8 cellular contexts compared by ENCODE assay signal in genomic region chr15:99305761-99306505, GRCh38. TPM values are rescaled to one million over a fixed set of nuclear protein-coding genes. Genes with fewer than 3 reads are reported as not detected.
DNase-seq lines count a peak whose midpoint lies in the region; ATAC-seq, FAIRE-seq and TF ChIP-seq lines count a peak whose summit lies in the region.

No MANE protein-coding gene starts in this region.

- DNase-seq in AG08396 (ENCODE audit: low spot score) (peak; percentile 33), NCI-H146 (lab: John Stamatoyannopoulos, UW) (peak; percentile 82), brain pericyte (ENCODE audit: low read depth, low spot score) (peak; percentile 59), HepG2 (ENCODE audit: low spot score) (peak; percentile 82), RKO (ENCODE audit: low spot score) (no peak), NCI-H128 (lab: John Stamatoyannopoulos, UW; ENCODE audit: unreplicated experiment) (no peak), 8988T (no peak)

- peaks cover 39% of the 10 kb centered on the region for H3K4me1 ChIP-seq in HepG2 (ENCODE audit: insufficient read depth, low read length)

- TF ChIP-seq EP300 in HepG2 (IDR thresholded peaks at IDR 0.05; ENCODE audit: low read depth in 2 of 2, low read length in 2 of 2) (peak in 1 of 2 experiments; percentile 20; a peak in 1 of 4 replicates), HepG2 (CRISPR knock-in tag; IDR thresholded peaks at IDR 0.05; ENCODE audit: borderline replicate concordance) (no peak)

- no peak for TF ChIP-seq CTCF in HepG2 (CRISPR knock-in tag; IDR thresholded peaks at IDR 0.05)

- TF ChIP-seq POLR2A in HepG2 (IDR thresholded peaks at IDR 0.05; ENCODE audit: insufficient read depth in 1 of 2, low read depth in 2 of 2, low read length in 2 of 2) = no peak

- H4K20me1 ChIP-seq in HepG2 (ENCODE audit: insufficient read depth, low read length) = no peaks in the 10 kb centered on the region

- no TSS peak for BruUV-seq in HepG2 (replicated peaks; lab: Mats Ljungman, UMichigan)

- H3K4me3 ChIP-seq in HepG2 (replicated peaks in 1 of 3; ENCODE audit: insufficient read depth in 1 of 3, low read depth in 2 of 3, low read length in 3 of 3) = peak overlapping the region in 2 of 3 experiments; percentile 16 to 24; a peak in 1 of 6 replicates

- CTCF ChIA-PET in HepG2 (lab: Yijun Ruan, JAX; ENCODE audit: low intra/inter-chr PET ratio, low total read pairs) = no interaction called here

- H3K27me3 ChIP-seq in HepG2 (ENCODE audit: control insufficient read depth in 1 of 2, insufficient read depth in 2 of 2, low read length in 2 of 2) = no peaks in the 10 kb centered on the region

- no peaks in the 10 kb centered on the region for H3K9me3 ChIP-seq in HepG2 (ENCODE audit: low read length)

- H3K4me2 ChIP-seq in HepG2 (ENCODE audit: low read depth, low read length) = peak overlapping the region; percentile 66

- H3K27ac ChIP-seq in HepG2 (ENCODE audit: extremely low read length, insufficient read depth, low read length) = peak overlapping the region; percentile 52

- ATAC-seq in HepG2 = peak; percentile 67
- no peak for ATAC-seq in HG03135 (IDR thresholded peaks at IDR 0.05; ENCODE audit: unreplicated experiment)

- in situ Hi-C loops in HepG2 (cut with HindIII; ENCODE audit: extremely low pct_ligation_motif_present, low pct_unique_long_range_greater_than_20kb) = no loop called here

- H3K79me2 ChIP-seq in HepG2 (ENCODE audit: insufficient read depth, low read length) = no peaks in the 10 kb centered on the region

- no peak for TF ChIP-seq RAD21 in HepG2 (CRISPR knock-in tag; IDR thresholded peaks at IDR 0.05)

- FAIRE-seq in HepG2 (lab: Jason Lieb, UNC) = peak; percentile 53

- H2AFZ ChIP-seq in HepG2 (ENCODE audit: low read length) = no peak overlapping the region

- POLR2A ChIA-PET in HepG2 (lab: Yijun Ruan, JAX) = interaction anchor here (1.2 to 1.4 kb wide), 2 partner anchors 79 to 427 kb away, joined by 4 to 5 read pairs; partner anchors contain the start of gene LYSMD4

- intact Hi-C loops in HepG2 (cut with micrococcal nuclease; ENCODE audit: unreplicated experiment) = no loop called here

- H3K36me3 ChIP-seq in HepG2 (replicated peaks in 1 of 2; ENCODE audit: control insufficient read depth in 1 of 2, insufficient read depth in 2 of 2, low read length in 2 of 2) = no peaks in the 10 kb centered on the region

- 16% methylated on average over 8 of the region's 8 CpGs for WGBS in HepG2 (ENCODE audit: low lambda C conversion rate)

- no peak overlapping the region for H3K9ac ChIP-seq in HepG2 (ENCODE audit: insufficient read depth, low read depth, low read length)

TF ChIP-seq in HepG2, 621 proteins besides CTCF, POLR2A, EP300 and RAD21 (continues in another document):
- TF ChIP-seq RFX5 (IDR thresholded peaks at IDR 0.05; ENCODE audit: low read depth, low read length) = no peak
- TF ChIP-seq ZNF101 (CRISPR knock-in tag; IDR thresholded peaks at IDR 0.05; ENCODE audit: borderline replicate concordance, low read depth) = no peak
- TF ChIP-seq ZNF7 (CRISPR knock-in tag; IDR thresholded peaks at IDR 0.05) = no peak
- no peak for TF ChIP-seq RXRA (CRISPR knock-in tag; IDR thresholded peaks at IDR 0.05)
- TF ChIP-seq SKI (IDR thresholded peaks at IDR 0.05; ENCODE audit: partially characterized antibody) = no peak
- no peak for TF ChIP-seq SETDB1 (CRISPR knock-in tag; IDR thresholded peaks at IDR 0.05; ENCODE audit: borderline replicate concordance)
- peak; percentile 40; the same call in 1 of the 2 replicates for TF ChIP-seq ISL2 (CRISPR knock-in tag; IDR thresholded peaks at IDR 0.05)
- TF ChIP-seq FOSL2 (CRISPR knock-in tag; IDR thresholded peaks at IDR 0.05) = no peak
- TF ChIP-seq PAXIP1 (CRISPR knock-in tag; conservative IDR thresholded peaks at IDR 0.05) = peak; percentile 67
- no peak for TF ChIP-seq ZNF672 (CRISPR knock-in tag; IDR thresholded peaks at IDR 0.05)
- no peak for TF ChIP-seq ZNF816 (CRISPR knock-in tag; IDR thresholded peaks at IDR 0.05; ENCODE audit: borderline replicate concordance)
- no peak for TF ChIP-seq SOX5 (CRISPR knock-in tag; IDR thresholded peaks at IDR 0.05; ENCODE audit: borderline replicate concordance)
- TF ChIP-seq ZSCAN21 (CRISPR knock-in tag; IDR thresholded peaks at IDR 0.05; ENCODE audit: borderline replicate concordance) = no peak
- TF ChIP-seq HMG20A (CRISPR knock-in tag; IDR thresholded peaks at IDR 0.05; ENCODE audit: borderline replicate concordance) = peak; percentile 26; the same call in 1 of the 2 replicates

RNA-seq across cellular contexts. Expression of gene LRRC28, which starts 54.7 kb away (rescaled TPM):
- 17.5 and 18.8 TPM in 2 replicates for total RNA-seq in HepG2 (2016; rRNA removed; fragmentation: Illumina TruSeq; extraction: Trizol)
- 22.7 and 24.8 TPM in 2 replicates for total RNA-seq in HepG2 (2016; cell fraction: cytosol; rRNA removed; fragmentation: Illumina TruSeq; extraction: Trizol; ENCODE audit: low read depth)
- 14.6 and 18.6 TPM in 2 replicates for total RNA-seq in HepG2 (2016; cell fraction: insoluble cytoplasmic fraction; rRNA removed; fragmentation: Illumina TruSeq; extraction: Trizol)
- total RNA-seq in HepG2 (2016; cell fraction: membrane; rRNA removed; fragmentation: Illumina TruSeq; extraction: Trizol) = 31.8 and 32.3 TPM in 2 replicates
- 30.1 and 32.9 TPM in 2 replicates for total RNA-seq in HepG2 (2016; cell fraction: nucleus; rRNA removed; fragmentation: Illumina TruSeq; extraction: Trizol)
- polyA plus RNA-seq in HepG2 (2011; rRNA removed) = 20.3 and 21.3 TPM in 2 replicates
- polyA plus RNA-seq in HepG2 (2011; cell fraction: cytosol; rRNA removed) = 15.8 and 22.4 TPM in 2 replicates
- polyA plus RNA-seq in HepG2 (2011; cell fraction: nucleus; rRNA removed) = 10.8 and 11.3 TPM in 2 replicates
- 17.0 and 18.9 TPM in 2 replicates for polyA plus RNA-seq in HepG2 (2012)
- 31.2 and 42.1 TPM in 2 replicates for polyA plus RNA-seq in HepG2 (2016; cell fraction: cytosol; fragmentation: Illumina TruSeq; extraction: Trizol; ENCODE audit: low read depth)
- 19.6 and 23.7 TPM in 2 replicates for polyA plus RNA-seq in HepG2 (2016; cell fraction: insoluble cytoplasmic fraction; fragmentation: Illumina TruSeq; extraction: Trizol; ENCODE audit: low read depth)
- 30.9 and 31.5 TPM in 2 replicates for polyA plus RNA-seq in HepG2 (2016; cell fraction: membrane; fragmentation: Illumina TruSeq; extraction: Trizol; ENCODE audit: low read depth)
- 17.0 and 20.4 TPM in 2 replicates for polyA plus RNA-seq in HepG2 (2016; cell fraction: nucleus; fragmentation: Illumina TruSeq; extraction: Trizol; ENCODE audit: insufficient read depth, low read depth)
- 13.5 and 23.8 TPM in 2 replicates for polyA minus RNA-seq in HepG2 (2011; rRNA and poly(A)+ RNA removed; ENCODE audit: low replicate concordance)
- polyA minus RNA-seq in HepG2 (2011; cell fraction: cytosol; rRNA and poly(A)+ RNA removed) = 8.9 and 11.3 TPM in 2 replicates
- polyA minus RNA-seq in HepG2 (2011; cell fraction: nucleus; rRNA and poly(A)+ RNA removed) = 64.1 and 71.5 TPM in 2 replicates

RNA-seq across cellular contexts. Expression of gene TTC23, which starts 56.6 kb away (rescaled TPM):
- 11.7 and 17.2 TPM in 2 replicates for total RNA-seq in HepG2 (2016; rRNA removed; fragmentation: Illumina TruSeq; extraction: Trizol)
- total RNA-seq in HepG2 (2016; cell fraction: cytosol; rRNA removed; fragmentation: Illumina TruSeq; extraction: Trizol; ENCODE audit: low read depth) = 3.1 TPM in 2 replicates
- total RNA-seq in HepG2 (2016; cell fraction: insoluble cytoplasmic fraction; rRNA removed; fragmentation: Illumina TruSeq; extraction: Trizol) = 11.4 and 15.4 TPM in 2 replicates
- 5.6 and 6.5 TPM in 2 replicates for total RNA-seq in HepG2 (2016; cell fraction: membrane; rRNA removed; fragmentation: Illumina TruSeq; extraction: Trizol)
- total RNA-seq in HepG2 (2016; cell fraction: nucleus; rRNA removed; fragmentation: Illumina TruSeq; extraction: Trizol) = 16.6 and 19.0 TPM in 2 replicates
- 1.3 and 1.6 TPM in 2 replicates for polyA plus RNA-seq in HepG2 (2011; rRNA removed)
- 1.4 and 2.1 TPM in 2 replicates for polyA plus RNA-seq in HepG2 (2011; cell fraction: cytosol; rRNA removed)
- polyA plus RNA-seq in HepG2 (2011; cell fraction: nucleus; rRNA removed) = 3.2 and 3.5 TPM in 2 replicates
- polyA plus RNA-seq in HepG2 (2012) = 5.4 and 7.4 TPM in 2 replicates
- polyA plus RNA-seq in HepG2 (2016; cell fraction: cytosol; fragmentation: Illumina TruSeq; extraction: Trizol; ENCODE audit: low read depth) = 0.81 and 0.99 TPM in 2 replicates
- polyA plus RNA-seq in HepG2 (2016; cell fraction: insoluble cytoplasmic fraction; fragmentation: Illumina TruSeq; extraction: Trizol; ENCODE audit: low read depth) = 9.0 and 11.6 TPM in 2 replicates
- 2.2 and 2.5 TPM in 2 replicates for polyA plus RNA-seq in HepG2 (2016; cell fraction: membrane; fragmentation: Illumina TruSeq; extraction: Trizol; ENCODE audit: low read depth)
- polyA plus RNA-seq in HepG2 (2016; cell fraction: nucleus; fragmentation: Illumina TruSeq; extraction: Trizol; ENCODE audit: insufficient read depth, low read depth) = 9.0 and 11.1 TPM in 2 replicates
- polyA minus RNA-seq in HepG2 (2011; rRNA and poly(A)+ RNA removed; ENCODE audit: low replicate concordance) = 2.3 and 7.2 TPM in 2 replicates
- 3.7 and 4.5 TPM in 2 replicates for polyA minus RNA-seq in HepG2 (2011; cell fraction: cytosol; rRNA and poly(A)+ RNA removed)
- 9.8 and 11.1 TPM in 2 replicates for polyA minus RNA-seq in HepG2 (2011; cell fraction: nucleus; rRNA and poly(A)+ RNA removed)

Comparison
In these comparisons a context has a peak if more than half of its experiments do, and no peak if none do; other contexts are left out.
1. DNase-seq: peak in AG08396 (single experiment), NCI-H146 (single experiment), brain pericyte (single experiment) and HepG2 (single experiment); none in RKO (single experiment), NCI-H128 (single experiment) and 8988T (single experiment).